5 cellular contexts compared by ENCODE assay signal in the genomic region with DNA sequence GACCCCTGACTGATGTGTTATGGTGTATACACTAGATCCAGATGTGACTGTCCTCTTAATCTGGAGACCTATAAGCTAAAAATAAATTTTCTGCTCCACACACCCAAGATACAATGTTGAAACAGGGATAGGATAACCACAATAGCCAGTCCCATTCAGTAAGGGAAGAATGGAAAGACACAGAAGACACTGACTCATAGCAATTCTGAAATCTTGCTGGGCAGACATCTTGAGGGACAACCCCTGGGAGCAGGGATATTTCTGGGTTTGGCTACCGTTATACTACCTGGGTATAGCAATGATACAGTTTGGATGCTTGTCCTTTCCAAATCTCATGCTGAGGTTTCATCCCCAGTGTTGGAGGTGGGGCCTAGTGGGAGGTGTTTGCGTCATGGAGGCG.
"Had no signal": no experiment of that assay in that cellular context is flagged by ENCODE, and none has a peak within 500 bp of the region (broad histone marks: within the 10 kb centered on the region; RNA-seq: fewer than 3 reads in every experiment).

No MANE protein-coding gene starts in this region.

- H3K27ac ChIP-seq: HL-60 had no signal

- DNase-seq: IMR-90, KBM-7 had no signal

- ATAC-seq: HepG2 had no signal

- FAIRE-seq: HepG2, HTR-8/SVneo had no signal
